ENCODE assay signal across 26 cellular contexts in genomic region chr11:122487669-122488068, GRCh38.
DNase-seq lines count a peak whose midpoint lies in the region; ATAC-seq and TF ChIP-seq lines count a peak whose summit lies in the region.
"Had no signal": no experiment of that assay in that cellular context is flagged by ENCODE, and none has a peak within 500 bp of the region (broad histone marks: within the 10 kb centered on the region; RNA-seq: fewer than 3 reads in every experiment).

No MANE protein-coding gene starts in this region.

- H3K27ac ChIP-seq in mammary epithelial cell (ENCODE audit: insufficient read depth, low read depth, low read length) (peak overlapping the region; percentile 38), psoas muscle (no peak overlapping the region), thoracic aorta (peak overlapping the region; percentile 19 to 43), heart left ventricle (no peak overlapping the region)
- H3K27ac ChIP-seq: BLaER1 had no signal

- no peaks in the 10 kb centered on the region for H4K20me1 ChIP-seq in mammary epithelial cell (ENCODE audit: insufficient read depth, low read length)
- H4K20me1 ChIP-seq: BLaER1 had no signal

- no peaks in the 10 kb centered on the region for H3K27me3 ChIP-seq in mammary epithelial cell (ENCODE audit: insufficient read depth, low read length)
- no peaks in the 10 kb centered on the region for H3K27me3 ChIP-seq in psoas muscle (ENCODE audit: insufficient read depth in 3 of 3, low read length in 2 of 3)
- H3K27me3 ChIP-seq in thoracic aorta (replicated peaks; ENCODE audit: insufficient read depth) = no peaks in the 10 kb centered on the region
- no peaks in the 10 kb centered on the region for H3K27me3 ChIP-seq in heart left ventricle
- H3K27me3 ChIP-seq: BE2C, BLaER1 had no signal

- H3K9me3 Mint-ChIP-seq in MCF 10A (ENCODE audit: unreplicated experiment) (peaks cover 7% of the 10 kb centered on the region), neural crest cell (peaks cover 13% of the 10 kb centered on the region)

- dilution Hi-C loops in mammary epithelial cell (cut with HindIII; ENCODE audit: low sequenced_read_pairs) = no loop called here

- no peak overlapping the region for H3K9ac ChIP-seq in mammary epithelial cell (ENCODE audit: insufficient read depth, low read length)
- H3K9ac ChIP-seq: BLaER1 had no signal

- H3K4me1 Mint-ChIP-seq in MCF 10A (ENCODE audit: insufficient read depth, unreplicated experiment) (peaks cover 12% of the 10 kb centered on the region), neural crest cell (no peaks in the 10 kb centered on the region)
- H3K4me1 Mint-ChIP-seq: CD4-positive, alpha-beta memory T cell; CD4-positive, CD25-positive, alpha-beta regulatory T cell; CD8-positive, alpha-beta memory T cell had no signal

- 95% methylated on average over 3 of the region's 3 CpGs for WGBS in mammary epithelial cell (ENCODE audit: low coverage, missing lambda C conversion rate)
- WGBS in psoas muscle, 3 donors = 26 to 73% (median 29%) methylated on average over 3 of the region's 3 CpGs
- WGBS in heart left ventricle, 4 donors = 90 to 99% (median 94%) methylated on average over 3 of the region's 3 CpGs

- TF ChIP-seq POLR2A in heart left ventricle (IDR thresholded peaks at IDR 0.05) = no peak

- DNase-seq in mammary epithelial cell (no peak), MCF 10A (ENCODE audit: unreplicated experiment) (no peak), neural crest cell (ENCODE audit: low read depth, low spot score) (no peak), psoas muscle (no peak), thoracic aorta (ENCODE audit: low spot score) (no peak), amygdala (lab: John Stamatoyannopoulos, UW) (no peak), heart left ventricle (no peak)
- no peak for DNase-seq in central memory CD4-positive, alpha-beta T cell
- DNase-seq: 8988T; ACHN; BE2C; C1 segment of cervical spinal cord; CD4-positive, alpha-beta memory T cell; CD4-positive, CD25-positive, alpha-beta regulatory T cell; CD8-positive, alpha-beta memory T cell; COR-L47; DMS 273 treated with DMSO at 0.1 percent for 48 hours; DMS153; DMS53; DMS79; DND-41; EL; GDM1 had no signal

- CTCF ChIA-PET in mammary epithelial cell (lab: Charles Lee; ENCODE audit: low non-redundant PET) = no interaction called here
- CTCF ChIA-PET in MCF 10A (lab: Yijun Ruan, JAX) = interaction anchor here (0.9 kb wide), 2 partner anchors 285 to 832 kb away, joined by 3 read pairs; no protein-coding TSS in a partner anchor

- H3K36me3 ChIP-seq in mammary epithelial cell (ENCODE audit: insufficient read depth, low read length) (no peaks in the 10 kb centered on the region), psoas muscle (ENCODE audit: insufficient read depth in 1 of 2, low read depth in 1 of 2) (no peaks in the 10 kb centered on the region), thoracic aorta (no peaks in the 10 kb centered on the region), heart left ventricle (no peaks in the 10 kb centered on the region)
- H3K36me3 ChIP-seq: BE2C, BLaER1 had no signal

- no peak overlapping the region for H3K4me2 ChIP-seq in mammary epithelial cell (ENCODE audit: insufficient read depth, low read depth, low read length)
- H3K4me2 ChIP-seq: BLaER1 had no signal

- no peaks in the 10 kb centered on the region for H3K79me2 ChIP-seq in mammary epithelial cell (ENCODE audit: insufficient read depth, low read length)

- peak in 3 of 4 donors; percentile 42 to 67 (median 47) for ATAC-seq in psoas muscle
- no peak for ATAC-seq in thoracic aorta (ENCODE audit: insufficient number of reproducible peaks, low FRiP score, low read depth)
- no peak for ATAC-seq in heart left ventricle
- ATAC-seq: GM12878 had no signal

- TF ChIP-seq CTCF in mammary epithelial cell (conservative IDR thresholded peaks at IDR 0.05 in 1 of 2, IDR thresholded peaks at IDR 0.05 in 1 of 2; ENCODE audit: extremely low read depth in 1 of 2, insufficient read depth in 1 of 2, low read depth in 1 of 2, low read length in 2 of 2) = no peak
- TF ChIP-seq CTCF in MCF 10A (IDR thresholded peaks at IDR 0.05; ENCODE audit: unreplicated experiment) = no peak
- no peak for TF ChIP-seq CTCF in neural crest cell (conservative IDR thresholded peaks at IDR 0.05)
- TF ChIP-seq CTCF in psoas muscle (IDR thresholded peaks at IDR 0.05) = no peak
- TF ChIP-seq CTCF in thoracic aorta (IDR thresholded peaks at IDR 0.05) = no peak
- TF ChIP-seq CTCF in heart left ventricle (IDR thresholded peaks at IDR 0.05) = no peak

- no peak overlapping the region for H2AFZ ChIP-seq in mammary epithelial cell (ENCODE audit: low read depth, low read length)

- peaks cover 20% of the 10 kb centered on the region for H3K4me1 ChIP-seq in mammary epithelial cell (ENCODE audit: insufficient read depth, low read length)
- H3K4me1 ChIP-seq in psoas muscle = peaks cover 15% of the 10 kb centered on the region
- H3K4me1 ChIP-seq in thoracic aorta (ENCODE audit: control insufficient read depth in 1 of 2, low read depth in 2 of 2) = peaks cover 5 to 50% of the 10 kb centered on the region in 2 donors
- H3K4me1 ChIP-seq in heart left ventricle = peaks cover 0 to 22% (median 11%) of the 10 kb centered on the region in 12 donors
- H3K4me1 ChIP-seq: BE2C had no signal

- intact Hi-C loops in mammary epithelial cell (cut with micrococcal nuclease) (no loop called here), MCF 10A (cut with micrococcal nuclease) (no loop called here), psoas muscle (cut with DNase I) (loop anchor here in 1 of 2 donors (5.0 kb wide), 1 partner anchor 45 kb away; no protein-coding TSS in a partner anchor), heart left ventricle (cut with DNase I) (no loop called here)

- H3K27me3 Mint-ChIP-seq in MCF 10A (ENCODE audit: insufficient read depth, unreplicated experiment) = no peaks in the 10 kb centered on the region
- H3K27me3 Mint-ChIP-seq in neural crest cell (ENCODE audit: low read depth) = no peaks in the 10 kb centered on the region

- H3K27ac Mint-ChIP-seq in MCF 10A (ENCODE audit: low read depth, unreplicated experiment) (no peak overlapping the region), neural crest cell (ENCODE audit: unreplicated experiment) (peak overlapping the region; percentile 87)
- H3K27ac Mint-ChIP-seq: CD14-positive monocyte; CD4-positive, alpha-beta memory T cell; CD4-positive, CD25-positive, alpha-beta regulatory T cell; CD8-positive, alpha-beta memory T cell had no signal

- H3K4me3 ChIP-seq in mammary epithelial cell (replicated peaks in 1 of 3; ENCODE audit: insufficient read depth in 1 of 3, low read depth in 2 of 3, low read length in 3 of 3) (no peak overlapping the region), psoas muscle (no peak overlapping the region), thoracic aorta (no peak overlapping the region), heart left ventricle (no peak overlapping the region)
- H3K4me3 ChIP-seq: BLaER1, GM12878 had no signal

- no TSS peak for BruUV-seq in mammary epithelial cell (replicated peaks; lab: Mats Ljungman, UMichigan)
- no TSS peak for BruUV-seq in MCF 10A (replicated peaks; lab: Mats Ljungman, UMichigan)

- in situ Hi-C loops in mammary epithelial cell (cut with MboI; ENCODE audit: low sequenced_read_pairs in 2 of 2) = no loop called here

- H3K36me3 Mint-ChIP-seq in MCF 10A (ENCODE audit: insufficient read depth, unreplicated experiment) = no peaks in the 10 kb centered on the region
- peaks cover 10% of the 10 kb centered on the region for H3K36me3 Mint-ChIP-seq in neural crest cell (ENCODE audit: low read depth)
- H3K36me3 Mint-ChIP-seq: CD14-positive monocyte; CD4-positive, alpha-beta memory T cell had no signal

- POLR2A ChIA-PET in MCF 10A (lab: Yijun Ruan, JAX) = interaction anchor here (1.0 kb wide), 1 partner anchor 387 kb away, joined by 4 read pairs; no protein-coding TSS in a partner anchor

- no peak overlapping the region for H3K4me3 Mint-ChIP-seq in MCF 10A (ENCODE audit: unreplicated experiment)
- no peak overlapping the region for H3K4me3 Mint-ChIP-seq in neural crest cell
- H3K4me3 Mint-ChIP-seq: CD14-positive monocyte; CD4-positive, alpha-beta memory T cell; CD4-positive, CD25-positive, alpha-beta regulatory T cell; CD8-positive, alpha-beta memory T cell had no signal

- peaks cover 6% of the 10 kb centered on the region for H3K9me3 ChIP-seq in mammary epithelial cell (replicated peaks; ENCODE audit: insufficient read depth, low read length)
- H3K9me3 ChIP-seq in psoas muscle = peaks cover 18% of the 10 kb centered on the region
- peaks cover 6% of the 10 kb centered on the region for H3K9me3 ChIP-seq in thoracic aorta
- peaks cover 0 to 24% (median 17%) of the 10 kb centered on the region in 12 donors for H3K9me3 ChIP-seq in heart left ventricle
- H3K9me3 ChIP-seq: BE2C had no signal

Comparison
In these comparisons a context has a peak if more than half of its experiments do, and no peak if none do; other contexts are left out.
1. H3K27ac ChIP-seq: peak in mammary epithelial cell (single experiment) and thoracic aorta (2 of 2); none in psoas muscle (single experiment) and heart left ventricle (0 of 12).
2. ATAC-seq: peak in psoas muscle (3 of 4); none in thoracic aorta (single experiment) and heart left ventricle (0 of 4).